10 cellular contexts compared by ENCODE assay signal in the genomic region with DNA sequence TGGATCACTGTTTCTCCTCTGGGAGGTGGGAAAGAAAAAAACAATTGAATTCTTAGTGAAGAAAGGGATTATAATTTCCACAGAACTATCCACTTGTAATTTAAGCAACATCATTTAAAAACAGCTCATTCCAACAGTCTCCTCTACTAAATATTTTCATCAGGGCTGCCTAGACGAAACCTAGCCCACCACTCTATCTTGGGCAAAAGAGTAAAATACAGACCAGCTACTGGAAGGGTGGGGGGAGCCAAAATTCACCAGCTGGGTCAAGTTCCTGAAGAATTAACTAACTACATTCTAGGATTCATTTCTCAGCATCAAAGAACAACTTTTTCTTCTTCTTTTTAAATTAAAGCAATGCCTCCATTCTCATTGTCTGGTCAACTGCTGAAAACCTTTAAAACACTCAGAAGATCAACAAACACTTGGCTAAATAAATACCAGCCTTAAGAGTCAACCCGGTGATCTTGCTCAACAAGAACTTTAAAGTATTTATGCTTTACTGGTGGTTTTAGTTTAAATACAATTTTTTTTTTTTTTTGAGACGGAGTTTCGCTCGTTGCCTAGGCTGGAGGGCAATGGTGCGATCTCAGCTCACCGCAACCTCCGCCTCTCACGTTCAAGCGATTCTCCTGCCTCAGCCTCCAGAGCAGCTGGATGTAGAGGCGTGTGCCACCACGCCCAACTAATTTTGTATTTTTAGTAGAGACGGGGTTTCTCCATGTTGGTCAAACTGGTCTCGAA. TPM values are rescaled to one million over a fixed set of nuclear protein-coding genes. Genes with fewer than 3 reads are reported as not detected.
DNase-seq lines count a peak whose midpoint lies in the region; ATAC-seq and TF ChIP-seq lines count a peak whose summit lies in the region.
"Had no signal": no experiment of that assay in that cellular context is flagged by ENCODE, and none has a peak within 500 bp of the region (broad histone marks: within the 10 kb centered on the region; RNA-seq: fewer than 3 reads in every experiment).

No MANE protein-coding gene starts in this region.

- peak overlapping the region; percentile 11; the same call in 1 of the 2 replicates for H3K14ac ChIP-seq in IMR-90 (replicated peaks; ENCODE audit: low read depth, low read length)

- H3K9me3 ChIP-seq in CD8-positive, alpha-beta T cell (ENCODE audit: low read length) = no peaks in the 10 kb centered on the region
- H3K9me3 ChIP-seq in IMR-90 (ENCODE audit: control insufficient read depth, insufficient read depth, low read length) = no peaks in the 10 kb centered on the region
- H3K9me3 ChIP-seq in neural cell (ENCODE audit: low read length) = no peaks in the 10 kb centered on the region

- TF ChIP-seq POLR2A in IMR-90 (IDR thresholded peaks at IDR 0.05; ENCODE audit: low read depth, low read length) = no peak

- CTCF ChIA-PET in CD8-positive, alpha-beta T cell (lab: Charles Lee) = no interaction called here
- CTCF ChIA-PET in IMR-90 (lab: Yijun Ruan, JAX) = interaction anchor here (1.0 kb wide), 1 partner anchor 25 kb away, joined by 3 read pairs; the partner anchor contains the start of gene KANSL1

- H2BK5ac ChIP-seq in IMR-90 (ENCODE audit: low read depth, low read length, poor library complexity, severe bottlenecking) = peak overlapping the region; percentile 90

- no peak for TF ChIP-seq RAD21 in IMR-90 (IDR thresholded peaks at IDR 0.05; ENCODE audit: low read length)
- no peak for TF ChIP-seq RAD21 in neural cell (conservative IDR thresholded peaks at IDR 0.05)

- WGBS in IMR-90 (ENCODE audit: extremely low coverage in 2 of 2, insufficient read length in 1 of 2), 2 experiments = no CpG with 5 or more reads among the region's 14 CpGs

- no TSS peak for BruUV-seq in IMR-90 (replicated peaks; lab: Mats Ljungman, UMichigan)

- peak overlapping the region; percentile 69; the same call in 1 of the 2 replicates for H4K5ac ChIP-seq in IMR-90 (ENCODE audit: low read depth, low read length)

- H3K79me1 ChIP-seq in IMR-90 (ENCODE audit: low read depth in 1 of 2, low read length in 2 of 2) = peaks cover 17 to 80% of the 10 kb centered on the region in 2 experiments

- H3K9me3 Mint-ChIP-seq in CD8-positive, alpha-beta T cell = no peaks in the 10 kb centered on the region
- H3K9me3 Mint-ChIP-seq in endothelial cell (ENCODE audit: unreplicated experiment) = no peaks in the 10 kb centered on the region

- TF ChIP-seq CTCF in CD8-positive, alpha-beta T cell (IDR thresholded peaks at IDR 0.05) = no peak
- TF ChIP-seq CTCF in IMR-90 (conservative IDR thresholded peaks at IDR 0.05; ENCODE audit: low read depth, low read length) (no peak), endothelial cell (IDR thresholded peaks at IDR 0.05; ENCODE audit: unreplicated experiment) (no peak), neural cell (IDR thresholded peaks at IDR 0.05; ENCODE audit: poor library complexity, severe bottlenecking) (no peak)

- no peak overlapping the region for H3K56ac ChIP-seq in IMR-90 (ENCODE audit: extremely low read depth, insufficient read depth, low read length)

- peaks cover 65% of the 10 kb centered on the region for H3K36me3 Mint-ChIP-seq in CD8-positive, alpha-beta T cell
- H3K36me3 Mint-ChIP-seq in endothelial cell (ENCODE audit: low read depth, unreplicated experiment) = peaks cover 27% of the 10 kb centered on the region

- no peak overlapping the region for H3K27ac Mint-ChIP-seq in CD8-positive, alpha-beta T cell
- H3K27ac Mint-ChIP-seq in endothelial cell (ENCODE audit: unreplicated experiment) = peak overlapping the region; percentile 1

- no peak overlapping the region for H2AK9ac ChIP-seq in IMR-90 (replicated peaks; ENCODE audit: low read depth, low read length, poor library complexity)

- dilution Hi-C loops in IMR-90 (cut with HindIII; ENCODE audit: low sequenced_read_pairs, unreplicated experiment) = no loop called here

- H3K4me3 Mint-ChIP-seq in CD8-positive, alpha-beta T cell = peak overlapping the region; percentile 40
- H3K4me3 Mint-ChIP-seq in endothelial cell (ENCODE audit: unreplicated experiment) = no peak overlapping the region

- H2BK120ac ChIP-seq in IMR-90 (ENCODE audit: low read depth, low read length) = peak overlapping the region; percentile 22; the same call in 1 of the 2 replicates

- H3K4me2 ChIP-seq in IMR-90 (ENCODE audit: low read depth, low read length) (peak overlapping the region; percentile 94), neural cell (ENCODE audit: low read length) (peak overlapping the region; percentile 1)

- peak overlapping the region; percentile 87 for H3K18ac ChIP-seq in IMR-90 (ENCODE audit: low read depth, low read length)

- H3K9me2 ChIP-seq in neural cell (ENCODE audit: insufficient read depth, low read length) = no peaks in the 10 kb centered on the region

- H2BK20ac ChIP-seq in IMR-90 (ENCODE audit: low read depth, low read length) = no peak overlapping the region

- H2AK5ac ChIP-seq in IMR-90 (ENCODE audit: low read depth, low read length) = peak overlapping the region; percentile 37; the same call in 1 of the 2 replicates

- no peak for ATAC-seq in CD8-positive, alpha-beta T cell
- ATAC-seq in IMR-90 (ENCODE audit: low read depth) (peak; percentile 90), GM21619 (IDR thresholded peaks at IDR 0.05; ENCODE audit: unreplicated experiment) (no peak), HG03025 (IDR thresholded peaks at IDR 0.05; ENCODE audit: low FRiP score, unreplicated experiment) (no peak)

- no peak overlapping the region for H3K4me3 ChIP-seq in CD8-positive, alpha-beta T cell (ENCODE audit: low read depth, low read length)
- H3K4me3 ChIP-seq in IMR-90 (ENCODE audit: insufficient read depth, low read depth, low read length) (peak overlapping the region; percentile 29; the same call in 1 of the 2 replicates), neural cell (ENCODE audit: low read length) (no peak overlapping the region)

- H3K79me2 ChIP-seq in neural cell (replicated peaks; ENCODE audit: insufficient read depth, low read length) = peaks cover 99% of the 10 kb centered on the region

- H3K4ac ChIP-seq in IMR-90 (ENCODE audit: low read depth, low read length) = peak overlapping the region; percentile 53

- in situ Hi-C loops in IMR-90 (cut with MboI; ENCODE audit: low sequenced_read_pairs) = no loop called here

- H3K9ac ChIP-seq in IMR-90 (ENCODE audit: low read depth, low read length) (peak overlapping the region; percentile 39; the same call in 1 of the 2 replicates), neural cell (ENCODE audit: low read length) (no peak overlapping the region)
- H3K9ac ChIP-seq: parathyroid adenoma had no signal

- peaks cover 86% of the 10 kb centered on the region for H3K4me1 Mint-ChIP-seq in CD8-positive, alpha-beta T cell (ENCODE audit: low read depth)
- H3K4me1 Mint-ChIP-seq in endothelial cell (ENCODE audit: unreplicated experiment) = peaks cover 34% of the 10 kb centered on the region

- intact Hi-C loops in CD8-positive, alpha-beta T cell (cut with DNase I, micrococcal nuclease) = no loop called here
- intact Hi-C loops in IMR-90 (cut with micrococcal nuclease) = loop anchor here (5.0 kb wide), 1 partner anchor 101 kb away; no protein-coding TSS in a partner anchor

- no peak overlapping the region for H2BK15ac ChIP-seq in IMR-90 (ENCODE audit: low read depth, low read length)

- H4K91ac ChIP-seq in IMR-90 (ENCODE audit: insufficient read depth, low read depth, low read length) = no peak overlapping the region

- no peak overlapping the region for H3K27ac ChIP-seq in CD8-positive, alpha-beta T cell (ENCODE audit: low read depth, low read length)
- H3K27ac ChIP-seq in IMR-90 (ENCODE audit: insufficient read depth, low read length) (peak overlapping the region; percentile 77), neural cell (ENCODE audit: low read length) (no peak overlapping the region)
- H3K27ac ChIP-seq: parathyroid adenoma had no signal

- no peaks in the 10 kb centered on the region for H3K27me3 ChIP-seq in CD8-positive, alpha-beta T cell (ENCODE audit: insufficient read depth, low read length)
- H3K27me3 ChIP-seq in IMR-90 (ENCODE audit: control insufficient read depth, insufficient read depth, low read length) (no peaks in the 10 kb centered on the region), neural cell (ENCODE audit: insufficient read depth, low read depth, low read length) (no peaks in the 10 kb centered on the region)

- H2AFZ ChIP-seq in IMR-90 (replicated peaks; ENCODE audit: low read length, poor library complexity) = no peak overlapping the region
- no peak overlapping the region for H2AFZ ChIP-seq in neural cell (ENCODE audit: low read depth, low read length)
- H2AFZ ChIP-seq: parathyroid adenoma had no signal

- TF ChIP-seq EP300 in neural cell (conservative IDR thresholded peaks at IDR 0.05; ENCODE audit: poor library complexity, severe bottlenecking) = no peak

- peak overlapping the region in 1 of 2 experiments; percentile 56; a peak in 2 of 4 replicates for H4K8ac ChIP-seq in IMR-90 (ENCODE audit: low read depth in 2 of 2, low read length in 2 of 2)

- no peaks in the 10 kb centered on the region for H3F3A ChIP-seq in neural cell (ENCODE audit: insufficient read depth, low read length, poor library complexity, severe bottlenecking)

- H3K23ac ChIP-seq in IMR-90 (ENCODE audit: low read depth, low read length) = no peak overlapping the region

- H4K20me1 ChIP-seq in IMR-90 (ENCODE audit: insufficient read depth, low read length) (peaks cover 94% of the 10 kb centered on the region), neural cell (ENCODE audit: insufficient read depth) (peaks cover 86% of the 10 kb centered on the region)

- DNase-seq in CD8-positive, alpha-beta T cell = no peak
- DNase-seq in IMR-90 (peak; percentile 90), endothelial cell (ENCODE audit: low spot score) (no peak), NCI-H446 treated with DMSO at 0.1 percent for 48 hours (lab: John Stamatoyannopoulos, UW) (no peak), HUDEP-2 (lab: John Stamatoyannopoulos, UW; ENCODE audit: unreplicated experiment in 76 of 76) (no peak)
- DNase-seq: activated naive CD4-positive, alpha-beta T cell treated with Interleukin-2 at 50 U/mL for 16 hours had no signal

- H3K4me1 ChIP-seq in CD8-positive, alpha-beta T cell (ENCODE audit: insufficient read depth, low read length) = peaks cover 78% of the 10 kb centered on the region
- H3K4me1 ChIP-seq in IMR-90 (ENCODE audit: control insufficient read depth, insufficient read depth, low read length) = peaks cover 25% of the 10 kb centered on the region

- H3K36me3 ChIP-seq in CD8-positive, alpha-beta T cell (ENCODE audit: insufficient read depth, low read length) = peaks cover 17% of the 10 kb centered on the region
- H3K36me3 ChIP-seq in IMR-90 (ENCODE audit: control insufficient read depth, insufficient read depth, low read length) = peaks cover 20% of the 10 kb centered on the region
- H3K36me3 ChIP-seq in neural cell (ENCODE audit: insufficient read depth, low read length) = peaks cover 16% of the 10 kb centered on the region

- POLR2A ChIA-PET in CD8-positive, alpha-beta T cell (lab: Charles Lee) = interaction anchor here (1.0 to 1.1 kb wide), 2 partner anchors 25 to 31 kb away, joined by 4 to 6 read pairs; partner anchors contain the start of gene KANSL1
- POLR2A ChIA-PET in IMR-90 (lab: Charles Lee; ENCODE audit: unreplicated experiment) = no interaction called here

- peaks cover 14% of the 10 kb centered on the region for H3K9me1 ChIP-seq in IMR-90 (ENCODE audit: insufficient read depth, low read length)

- no peaks in the 10 kb centered on the region for H3K27me3 Mint-ChIP-seq in CD8-positive, alpha-beta T cell (ENCODE audit: low read depth)
- peaks cover 8% of the 10 kb centered on the region for H3K27me3 Mint-ChIP-seq in endothelial cell (ENCODE audit: unreplicated experiment)

RNA-seq across cellular contexts. Expression of gene KANSL1, which starts 25.2 kb away (rescaled TPM):
- total RNA-seq in CD8-positive, alpha-beta T cell = 100 to 1,000 TPM; 150 to 152 TPM
- total RNA-seq in IMR-90 (2012; rRNA removed) = 48.0 and 49.6 TPM in 2 replicates
- 15.6 and 19.1 TPM in 2 replicates for polyA plus RNA-seq in IMR-90 (2012; rRNA removed)
- polyA plus RNA-seq in IMR-90 (2012; cell fraction: cytosol; rRNA removed) = 9.3 and 9.8 TPM in 2 replicates
- polyA plus RNA-seq in IMR-90 (2012; cell fraction: nucleus; rRNA removed; ENCODE audit: low replicate concordance) = 29.7 and 54.2 TPM in 2 replicates
- 154 TPM for total RNA-seq in endothelial cell (ENCODE audit: unreplicated experiment)
- 65.0 and 88.1 TPM in 2 replicates for polyA plus RNA-seq in neural cell
- 373 and 424 TPM in 2 replicates for polyA minus RNA-seq in neural cell
